Comparison of ENCODE assay signal across 7 cellular contexts in genomic region chr15:77902855-77903760, GRCh38.
DNase-seq lines count a peak whose midpoint lies in the region; FAIRE-seq and TF ChIP-seq lines count a peak whose summit lies in the region.
"Not testable (repeated sequence)": the region's sequence is repeated elsewhere in the genome, so short reads cannot be mapped to it uniquely, and the experiment has no call there.

No MANE protein-coding gene starts in this region.

- not testable (repeated sequence) for H3K36me3 Mint-ChIP-seq in endothelial cell (ENCODE audit: low read depth, unreplicated experiment)

- not testable (repeated sequence) for H3K27ac Mint-ChIP-seq in endothelial cell (ENCODE audit: unreplicated experiment)

- H3K4me3 ChIP-seq in DOHH2 (ENCODE audit: low read length); prostate gland: not testable (repeated sequence)

- not testable (repeated sequence) for H4K20me1 ChIP-seq in DOHH2 (ENCODE audit: control insufficient read depth, insufficient read depth, low read depth, low read length)

- H3K36me3 ChIP-seq in DOHH2 (ENCODE audit: control insufficient read depth, low read length); prostate gland: not testable (repeated sequence)

- H3K27ac ChIP-seq in DOHH2 (ENCODE audit: low read depth, low read length); prostate gland: not testable (repeated sequence)

- not testable (repeated sequence) for H3K9me2 ChIP-seq in DOHH2 (replicated peaks; ENCODE audit: control insufficient read depth, low read length)

- not testable (repeated sequence) for H3F3A ChIP-seq in DOHH2 (ENCODE audit: control insufficient read depth, insufficient read depth)

- peak; percentile 87 for TF ChIP-seq CTCF in DOHH2 (IDR thresholded peaks at IDR 0.05; ENCODE audit: low read depth, low read length, poor library complexity, severe bottlenecking)
- TF ChIP-seq CTCF in endothelial cell (IDR thresholded peaks at IDR 0.05; ENCODE audit: unreplicated experiment): peak; percentile 59
- TF ChIP-seq CTCF in prostate gland (IDR thresholded peaks at IDR 0.05): peak in 3 of 4 experiments; percentile 13 to 60 (median 17)

- not testable (repeated sequence) for H3K9me3 Mint-ChIP-seq in endothelial cell (ENCODE audit: unreplicated experiment)

- peak; percentile 57 for FAIRE-seq in HTR-8/SVneo (lab: Jason Lieb, UNC)

- WGBS in prostate gland: 70% methylated on average over 11 of the region's 13 CpGs

- H3K9me3 ChIP-seq in DOHH2 (ENCODE audit: control insufficient read depth, insufficient read depth, low read length); prostate gland: not testable (repeated sequence)

- intact Hi-C loops in prostate gland (cut with DNase I): not testable (repeated sequence)

- not testable (repeated sequence) for TF ChIP-seq POLR2A in prostate gland (IDR thresholded peaks at IDR 0.05)

- H3K4me1 ChIP-seq in DOHH2 (ENCODE audit: control insufficient read depth, low read length); prostate gland (replicated peaks): not testable (repeated sequence)

- not testable (repeated sequence) for H3K4me2 ChIP-seq in DOHH2 (ENCODE audit: low read length)

- not testable (repeated sequence) for H3K27me3 Mint-ChIP-seq in endothelial cell (ENCODE audit: unreplicated experiment)

- H3K27me3 ChIP-seq in DOHH2 (ENCODE audit: control insufficient read depth, low read length); prostate gland (replicated peaks; ENCODE audit: insufficient read depth): not testable (repeated sequence)

- not testable (repeated sequence) for H3K4me3 Mint-ChIP-seq in endothelial cell (ENCODE audit: unreplicated experiment)

- not testable (repeated sequence) for H3K79me2 ChIP-seq in DOHH2 (ENCODE audit: control insufficient read depth, low read length)

- in situ Hi-C loops in SK-MEL-5 (cut with HindIII; ENCODE audit: low pct_unique_long_range_greater_than_20kb, low sequenced_read_pairs): not testable (repeated sequence)

- not testable (repeated sequence) for H3K4me1 Mint-ChIP-seq in endothelial cell (ENCODE audit: unreplicated experiment)

- DNase-seq in HTR-8/SVneo (ENCODE audit: insufficient read length, low spot score) (peak; percentile 57), SK-MEL-5 (ENCODE audit: low read depth, low spot score) (peak; percentile 26), endothelial cell (ENCODE audit: low spot score) (peak; percentile 57), islet precursor cell (peak; percentile 60)
- peak; percentile 16 for DNase-seq in activated naive CD4-positive, alpha-beta T cell treated with Interleukin-2 at 50 U/mL for 16 hours
- DNase-seq in prostate gland (ENCODE audit: low spot score): not testable (repeated sequence)

Comparison
In these comparisons a context has a peak if more than half of its experiments do, and no peak if none do; other contexts are left out.
1. CTCF ChIP-seq: peak in every context shown above with its lines; median percentile 87 in DOHH2; 59 in endothelial cell; 17 in prostate gland.